20 cellular contexts compared by ENCODE assay signal in genomic region chr14:100967178-100967577, GRCh38.
A peak's percentile ranks its signal among the peaks of the same experiment; 100 is the strongest.
DNase-seq lines count a peak whose midpoint lies in the region; ATAC-seq, FAIRE-seq and TF ChIP-seq lines count a peak whose summit lies in the region.
"Had no signal": no experiment of that assay in that cellular context is flagged by ENCODE, and none has a peak within 500 bp of the region (broad histone marks: within the 10 kb centered on the region; RNA-seq: fewer than 3 reads in every experiment).

No MANE protein-coding gene starts in this region.

- no peak overlapping the region for H3K4me3 ChIP-seq in kidney (ENCODE audit: low read length in 2 of 2)
- H3K4me3 ChIP-seq: GM12878, HAP-1 had no signal

- peaks cover 6% of the 10 kb centered on the region for H3K27me3 Mint-ChIP-seq in activated CD4-positive, alpha-beta memory T cell treated with anti-CD3 and anti-CD28 coated beads for 36 hours

- FAIRE-seq in G401.6 (lab: Jason Lieb, UNC) (peak; percentile 49), colon (lab: Jason Lieb, UNC) (peak; percentile 24), kidney (lab: Jason Lieb, UNC) (peak; percentile 29), GM12892 (lab: Jason Lieb, UNC) (no peak)
- FAIRE-seq: GM12878, GM18507, H54 had no signal

- no peak overlapping the region for H3K27ac Mint-ChIP-seq in activated CD4-positive, alpha-beta memory T cell treated with anti-CD3 and anti-CD28 coated beads for 36 hours
- H3K27ac Mint-ChIP-seq: CD4-positive, alpha-beta memory T cell; HFFc6 had no signal

- H3K4me3 Mint-ChIP-seq in activated CD4-positive, alpha-beta memory T cell treated with anti-CD3 and anti-CD28 coated beads for 36 hours, result no peak overlapping the region
- H3K4me3 Mint-ChIP-seq: CD4-positive, alpha-beta memory T cell; HFFc6 had no signal

- intact Hi-C loops in kidney (cut with DNase I), result no loop called here
- intact Hi-C loops in activated CD4-positive, alpha-beta memory T cell treated with anti-CD3 and anti-CD28 coated beads for 36 hours (cut with micrococcal nuclease), result no loop called here

- no peak overlapping the region for H3K9ac ChIP-seq in kidney (ENCODE audit: low read length in 2 of 2)

- H3K27ac ChIP-seq in kidney (ENCODE audit: low read depth in 2 of 2, low read length in 2 of 2), result no peak overlapping the region

- H3K9me3 Mint-ChIP-seq in activated CD4-positive, alpha-beta memory T cell treated with anti-CD3 and anti-CD28 coated beads for 36 hours, result no peaks in the 10 kb centered on the region
- H3K9me3 Mint-ChIP-seq: CD4-positive, alpha-beta memory T cell; HFFc6 had no signal

- TF ChIP-seq POLR2A in GM12892 (IDR thresholded peaks at IDR 0.05; ENCODE audit: low read depth, low read length), result no peak

- no peak for TF ChIP-seq CTCF in kidney (IDR thresholded peaks at IDR 0.05; ENCODE audit: borderline replicate concordance, extremely low read depth, insufficient read depth)

- POLR2A ChIA-PET in activated CD4-positive, alpha-beta memory T cell treated with anti-CD3 and anti-CD28 coated beads for 36 hours (lab: Charles Lee), result no interaction called here

- no peak for ATAC-seq in GM19467 (IDR thresholded peaks at IDR 0.05; ENCODE audit: unreplicated experiment)
- ATAC-seq: GM12878 had no signal

- CTCF ChIA-PET in activated CD4-positive, alpha-beta memory T cell treated with anti-CD3 and anti-CD28 coated beads for 36 hours (lab: Charles Lee), result no interaction called here

- H3K36me3 ChIP-seq in kidney (ENCODE audit: control insufficient read depth in 1 of 2, insufficient read depth in 2 of 2, low read length in 2 of 2), result no peaks in the 10 kb centered on the region
- H3K36me3 ChIP-seq: HAP-1 had no signal

- no peaks in the 10 kb centered on the region for H3K4me1 ChIP-seq in kidney (ENCODE audit: control insufficient read depth in 1 of 2, insufficient read depth in 1 of 2, low read depth in 1 of 2, low read length in 2 of 2)
- H3K4me1 ChIP-seq: HAP-1 had no signal

- no peak for DNase-seq in kidney
- DNase-seq in activated CD4-positive, alpha-beta memory T cell treated with anti-CD3 and anti-CD28 coated beads for 36 hours, result no peak
- DNase-seq in GM12892 (ENCODE audit: insufficient read length), result no peak
- no peak for DNase-seq in GF-D8 (lab: John Stamatoyannopoulos, UW)
- DNase-seq: 8988T; C1 segment of cervical spinal cord; Calu3; CD4-positive, alpha-beta memory T cell; COR-L47; DMS53; DMS79 treated with DMSO at 0.1 percent for 48 hours; GOT3; HFFc6 had no signal

- no peaks in the 10 kb centered on the region for H3K36me3 Mint-ChIP-seq in activated CD4-positive, alpha-beta memory T cell treated with anti-CD3 and anti-CD28 coated beads for 36 hours
- H3K36me3 Mint-ChIP-seq: CD4-positive, alpha-beta memory T cell had no signal

- no peaks in the 10 kb centered on the region for H3K4me1 Mint-ChIP-seq in activated CD4-positive, alpha-beta memory T cell treated with anti-CD3 and anti-CD28 coated beads for 36 hours (ENCODE audit: low read depth)
- H3K4me1 Mint-ChIP-seq: CD4-positive, alpha-beta memory T cell had no signal

- no peaks in the 10 kb centered on the region for H3K9me3 ChIP-seq in kidney (ENCODE audit: control insufficient read depth in 1 of 2, low read length in 2 of 2)
- H3K9me3 ChIP-seq: HAP-1 had no signal
